In genomic region chr2:99771691-99772333, GRCh38 we compare ENCODE assay signal across 19 cellular contexts.
DNase-seq lines count a peak whose midpoint lies in the region; ATAC-seq and TF ChIP-seq lines count a peak whose summit lies in the region.
"Had no signal": no experiment of that assay in that cellular context is flagged by ENCODE, and none has a peak within 500 bp of the region (broad histone marks: within the 10 kb centered on the region; RNA-seq: fewer than 3 reads in every experiment).

No MANE protein-coding gene starts in this region.

- peaks cover 68 to 69% (median 68%) of the 10 kb centered on the region in 3 donors for H3K4me1 Mint-ChIP-seq in naive B cell
- H3K4me1 Mint-ChIP-seq in activated T-helper 2 cell treated with anti-CD3 and anti-CD28 coated beads, Interferon-gamma antibody, Interleukin-2, Interleukin-4, amounts not matched to agents 10 μg/mL and 5 μg/mL and 100 μg/mL, durations not matched to agents 14 hours and 24 hours and 36 hours (ENCODE audit: low read depth) = no peaks in the 10 kb centered on the region

- no peaks in the 10 kb centered on the region for H3K27me3 ChIP-seq in BLaER1 treated with 17β-estradiol and CSF1 and Interleukin-3, amounts not matched to agents 10 nM and 100 nM
- H3K27me3 ChIP-seq in heart left ventricle (no peaks in the 10 kb centered on the region), thyroid gland (no peaks in the 10 kb centered on the region)
- H3K27me3 ChIP-seq: vagina had no signal

- no peak overlapping the region; a peak in 1 of 20 replicates for H3K4me3 ChIP-seq in BLaER1 treated with 17β-estradiol and CSF1 and Interleukin-3, amounts not matched to agents 10 nM and 100 nM
- H3K4me3 ChIP-seq in heart left ventricle (no peak overlapping the region), thyroid gland (replicated peaks in 1 of 3) (no peak overlapping the region)
- H3K4me3 ChIP-seq: vagina had no signal

- intact Hi-C loops in heart left ventricle (cut with DNase I) (no loop called here), thyroid gland (cut with DNase I) (no loop called here)
- intact Hi-C loops in activated T-helper 2 cell treated with anti-CD3 and anti-CD28 coated beads, Interferon-gamma antibody, Interleukin-2, Interleukin-4, amounts not matched to agents 10 μg/mL and 5 μg/mL and 100 μg/mL, durations not matched to agents 14 hours and 24 hours and 36 hours (cut with micrococcal nuclease) = no loop called here

- H4K20me1 ChIP-seq in BLaER1 treated with 17β-estradiol and CSF1 and Interleukin-3, amounts not matched to agents 10 nM and 100 nM = peaks cover 0 to 7% (median 0%) of the 10 kb centered on the region in 11 experiments; a peak in 2 of 22 replicates

- peak; percentile 18 for DNase-seq in SIG-M5 (lab: John Stamatoyannopoulos, UW)
- DNase-seq in heart left ventricle = peak in 4 of 5 donors; percentile 28 to 69 (median 58)
- peak; percentile 5 for DNase-seq in naive B cell
- DNase-seq in activated CD4-positive, alpha-beta T cell treated with anti-CD3 and anti-CD28 coated beads, Interleukin-2, amount 50 U/mL, for 48 hours = no peak
- DNase-seq in thyroid gland = no peak
- no peak for DNase-seq in RPMI8226
- DNase-seq in activated T-helper 2 cell treated with anti-CD3 and anti-CD28 coated beads, Interferon-gamma antibody, Interleukin-2, Interleukin-4, amounts not matched to agents 10 μg/mL and 5 μg/mL and 100 μg/mL, durations not matched to agents 14 hours and 24 hours and 36 hours (ENCODE audit: low spot score) = no peak
- DNase-seq: ACHN; activated CD4-positive, alpha-beta T cell treated with anti-CD3 and anti-CD28 coated beads for 1 hour; activated T-cell treated with anti-CD3 and anti-CD28 coated beads, Interleukin-2, amount 50 U/mL, for 1 hour; central memory CD4-positive, alpha-beta T cell; foreskin melanocyte; kidney; NCI-H1048; stimulated activated CD4-positive, alpha-beta T cell treated with anti-CD3 and anti-CD28 coated beads, Interleukin-4, amount 100 ng/mL, for 4 hours had no signal

- H3K27ac Mint-ChIP-seq in naive B cell = peak overlapping the region; percentile 78 to 93 (median 88)
- H3K27ac Mint-ChIP-seq in activated T-helper 2 cell treated with anti-CD3 and anti-CD28 coated beads, Interferon-gamma antibody, Interleukin-2, Interleukin-4, amounts not matched to agents 10 μg/mL and 5 μg/mL and 100 μg/mL, durations not matched to agents 14 hours and 24 hours and 36 hours = no peak overlapping the region
- H3K27ac Mint-ChIP-seq: natural killer cell treated with Interleukin-12 subunit alpha and Interleukin-12 subunit beta and Interleukin-15 and Interleukin-18, amount 100 ng/mL, for 72 hours had no signal

- peaks cover 0 to 33% (median 18%) of the 10 kb centered on the region in 11 experiments; a peak in 14 of 22 replicates for H3K36me3 ChIP-seq in BLaER1 treated with 17β-estradiol and CSF1 and Interleukin-3, amounts not matched to agents 10 nM and 100 nM
- H3K36me3 ChIP-seq in heart left ventricle = no peaks in the 10 kb centered on the region
- no peaks in the 10 kb centered on the region for H3K36me3 ChIP-seq in thyroid gland
- H3K36me3 ChIP-seq: vagina had no signal

- H3K4me3 Mint-ChIP-seq in naive B cell = peak overlapping the region; percentile 6 to 76 (median 62)
- H3K4me3 Mint-ChIP-seq in activated T-helper 2 cell treated with anti-CD3 and anti-CD28 coated beads, Interferon-gamma antibody, Interleukin-2, Interleukin-4, amounts not matched to agents 10 μg/mL and 5 μg/mL and 100 μg/mL, durations not matched to agents 14 hours and 24 hours and 36 hours (ENCODE audit: low read depth) = no peak overlapping the region
- H3K4me3 Mint-ChIP-seq: natural killer cell treated with Interleukin-12 subunit alpha and Interleukin-12 subunit beta and Interleukin-15 and Interleukin-18, amount 100 ng/mL, for 72 hours had no signal

- H3K4me1 ChIP-seq in BLaER1 treated with 17β-estradiol and CSF1 and Interleukin-3, amounts not matched to agents 10 nM and 100 nM = peaks cover 39 to 99% (median 48%) of the 10 kb centered on the region in 10 experiments
- peaks cover 0 to 71% (median 0%) of the 10 kb centered on the region in 12 donors for H3K4me1 ChIP-seq in heart left ventricle
- no peaks in the 10 kb centered on the region for H3K4me1 ChIP-seq in thyroid gland
- H3K4me1 ChIP-seq: vagina had no signal

- ATAC-seq in heart left ventricle = peak; percentile 26 to 82 (median 66)
- ATAC-seq in naive B cell (ENCODE audit: low read depth in 2 of 2) = peak in 1 of 2 donors; percentile 14
- ATAC-seq: natural killer cell treated with Interleukin-12 subunit alpha and Interleukin-12 subunit beta and Interleukin-15 and Interleukin-18, amount 100 ng/mL, for 72 hours; SK-N-SH treated with all-trans-retinoic acid at 6 μM for 48 hours had no signal

- TF ChIP-seq POLR2A in heart left ventricle (IDR thresholded peaks at IDR 0.05) (no peak), thyroid gland (IDR thresholded peaks at IDR 0.05) (no peak)

- H3K36me3 Mint-ChIP-seq in naive B cell = peaks cover 46 to 49% of the 10 kb centered on the region in 2 donors
- no peaks in the 10 kb centered on the region for H3K36me3 Mint-ChIP-seq in activated T-helper 2 cell treated with anti-CD3 and anti-CD28 coated beads, Interferon-gamma antibody, Interleukin-2, Interleukin-4, amounts not matched to agents 10 μg/mL and 5 μg/mL and 100 μg/mL, durations not matched to agents 14 hours and 24 hours and 36 hours (ENCODE audit: low read depth)
- H3K36me3 Mint-ChIP-seq: natural killer cell treated with Interleukin-12 subunit alpha and Interleukin-12 subunit beta and Interleukin-15 and Interleukin-18, amount 100 ng/mL, for 72 hours had no signal

- WGBS in heart left ventricle, 4 donors = 79 to 84% (median 82%) methylated on average over 12 of the region's 12 CpGs
- WGBS in thyroid gland, 2 donors = 85 to 88% methylated on average over 12 of the region's 12 CpGs

- H3K4me2 ChIP-seq in BLaER1 treated with 17β-estradiol and CSF1 and Interleukin-3, amounts not matched to agents 10 nM and 100 nM = peak overlapping the region; percentile 59 to 91 (median 79)

- peaks cover 0 to 11% (median 7%) of the 10 kb centered on the region in 7 donors for H3K9me3 Mint-ChIP-seq in naive B cell
- no peaks in the 10 kb centered on the region for H3K9me3 Mint-ChIP-seq in activated T-helper 2 cell treated with anti-CD3 and anti-CD28 coated beads, Interferon-gamma antibody, Interleukin-2, Interleukin-4, amounts not matched to agents 10 μg/mL and 5 μg/mL and 100 μg/mL, durations not matched to agents 14 hours and 24 hours and 36 hours
- H3K9me3 Mint-ChIP-seq: natural killer cell treated with Interleukin-12 subunit alpha and Interleukin-12 subunit beta and Interleukin-15 and Interleukin-18, amount 100 ng/mL, for 72 hours had no signal

- H3K9me3 ChIP-seq in BLaER1 treated with 17β-estradiol and CSF1 and Interleukin-3, amounts not matched to agents 10 nM and 100 nM (replicated peaks in 1 of 11) = peaks cover 5 to 45% (median 39%) of the 10 kb centered on the region in 11 experiments; a peak in 20 of 22 replicates
- H3K9me3 ChIP-seq in heart left ventricle (peaks cover 0 to 13% (median 0%) of the 10 kb centered on the region in 12 donors), thyroid gland (no peaks in the 10 kb centered on the region)
- H3K9me3 ChIP-seq: vagina had no signal

- peak overlapping the region in 4 of 11 experiments; percentile 31 to 72 (median 64); a peak in 7 of 22 replicates for H3K9ac ChIP-seq in BLaER1 treated with 17β-estradiol and CSF1 and Interleukin-3, amounts not matched to agents 10 nM and 100 nM

- H3K27me3 Mint-ChIP-seq in naive B cell = no peaks in the 10 kb centered on the region
- peaks cover 4% of the 10 kb centered on the region for H3K27me3 Mint-ChIP-seq in activated T-helper 2 cell treated with anti-CD3 and anti-CD28 coated beads, Interferon-gamma antibody, Interleukin-2, Interleukin-4, amounts not matched to agents 10 μg/mL and 5 μg/mL and 100 μg/mL, durations not matched to agents 14 hours and 24 hours and 36 hours (ENCODE audit: low read depth)

- H3K27ac ChIP-seq in BLaER1 treated with 17β-estradiol and CSF1 and Interleukin-3, amounts not matched to agents 10 nM and 100 nM = peak overlapping the region in 10 of 11 experiments; percentile 7 to 87 (median 46); a peak in 17 of 22 replicates
- peak overlapping the region in 2 of 12 donors; percentile 25 to 80 for H3K27ac ChIP-seq in heart left ventricle
- H3K27ac ChIP-seq in thyroid gland = no peak overlapping the region
- H3K27ac ChIP-seq: vagina had no signal

- TF ChIP-seq CTCF in heart left ventricle (IDR thresholded peaks at IDR 0.05) = no peak
- no peak for TF ChIP-seq CTCF in thyroid gland (IDR thresholded peaks at IDR 0.05)

Comparison
In these comparisons a context has a peak if more than half of its experiments do, and no peak if none do; other contexts are left out.
1. H3K27ac ChIP-seq: peak in BLaER1 treated with 17β-estradiol and CSF1 and Interleukin-3, amounts not matched to agents 10 nM and 100 nM (10 of 11); none in thyroid gland (0 of 3).
2. DNase-seq: peak in SIG-M5 (single experiment), heart left ventricle (4 of 5) and naive B cell (single experiment); none in activated CD4-positive, alpha-beta T cell treated with anti-CD3 and anti-CD28 coated beads, Interleukin-2, amount 50 U/mL, for 48 hours (0 of 2), thyroid gland (0 of 2), RPMI8226 (single experiment) and activated T-helper 2 cell treated with anti-CD3 and anti-CD28 coated beads, Interferon-gamma antibody, Interleukin-2, Interleukin-4, amounts not matched to agents 10 μg/mL and 5 μg/mL and 100 μg/mL, durations not matched to agents 14 hours and 24 hours and 36 hours (single experiment).